ENCODE assay signal across 8 cellular contexts in genomic region chr2:25558262-25558661, GRCh38.
DNase-seq lines count a peak whose midpoint lies in the region; ATAC-seq, FAIRE-seq and TF ChIP-seq lines count a peak whose summit lies in the region.

No MANE protein-coding gene starts in this region.

- intact Hi-C loops in kidney (cut with DNase I) = no loop called here

- FAIRE-seq in keratinocyte (lab: Jason Lieb, UNC) (peak; percentile 80), kidney (lab: Jason Lieb, UNC) (no peak)

- H3K9ac ChIP-seq in keratinocyte (ENCODE audit: control insufficient read depth, extremely low read depth, insufficient read depth, low read length) = no peak overlapping the region
- no peak overlapping the region for H3K9ac ChIP-seq in kidney (ENCODE audit: low read length in 2 of 2)

- no peak for TF ChIP-seq CTCF in keratinocyte (optimal IDR thresholded peaks at IDR 0.05 in 1 of 3, IDR thresholded peaks at IDR 0.05 in 1 of 3, conservative IDR thresholded peaks at IDR 0.05 in 1 of 3; ENCODE audit: extremely low read depth in 1 of 3, insufficient read depth in 2 of 3, low read length in 3 of 3)
- TF ChIP-seq CTCF in kidney (IDR thresholded peaks at IDR 0.05; ENCODE audit: borderline replicate concordance, extremely low read depth, insufficient read depth) = no peak

- H3K4me3 ChIP-seq in keratinocyte (ENCODE audit: control insufficient read depth in 2 of 3, extremely low read depth in 1 of 3, insufficient read depth in 2 of 3, low read depth in 1 of 3, low read length in 3 of 3) (no peak overlapping the region), kidney (ENCODE audit: low read length in 2 of 2) (no peak overlapping the region)

- H3K27ac ChIP-seq in keratinocyte (ENCODE audit: control insufficient read depth, insufficient read depth, low read length) (no peak overlapping the region), kidney (ENCODE audit: low read depth in 2 of 2, low read length in 2 of 2) (no peak overlapping the region)

- no peaks in the 10 kb centered on the region for H4K20me1 ChIP-seq in keratinocyte (ENCODE audit: control insufficient read depth, extremely low read depth, insufficient read depth, low read length)

- H3K4me2 ChIP-seq in keratinocyte (ENCODE audit: control insufficient read depth, extremely low read depth, insufficient read depth, low read depth, low read length) = no peak overlapping the region

- no peak overlapping the region for H2AFZ ChIP-seq in keratinocyte (ENCODE audit: control insufficient read depth, low read length)

- H3K4me1 ChIP-seq in keratinocyte (ENCODE audit: control insufficient read depth, extremely low read depth, insufficient read depth, low read length) = peaks cover 11% of the 10 kb centered on the region
- no peaks in the 10 kb centered on the region for H3K4me1 ChIP-seq in kidney (ENCODE audit: control insufficient read depth in 1 of 2, insufficient read depth in 1 of 2, low read depth in 1 of 2, low read length in 2 of 2)

- dilution Hi-C loops in keratinocyte (cut with MboI; ENCODE audit: extremely low pct_ligation_motif_present, low sequenced_read_pairs) = no loop called here

- H3K27me3 ChIP-seq in keratinocyte (ENCODE audit: control insufficient read depth, extremely low read depth, insufficient read depth, low read length) = no peaks in the 10 kb centered on the region

- DNase-seq in Daoy (ENCODE audit: low read depth) = peak; percentile 79
- DNase-seq in KG1 (lab: John Stamatoyannopoulos, UW) = peak; percentile 68
- peak; percentile 22 for DNase-seq in activated T-cell treated with anti-CD3 and anti-CD28 coated beads for 4 hours
- no peak for DNase-seq in keratinocyte (ENCODE audit: low read depth, low spot score)
- no peak for DNase-seq in kidney
- no peak for DNase-seq in 8988T
- DNase-seq in NCI-H748 treated with DMSO at 0.1 percent for 48 hours (lab: John Stamatoyannopoulos, UW) = no peak

- H3K9me3 ChIP-seq in keratinocyte (ENCODE audit: control insufficient read depth, low read depth, low read length) (no peaks in the 10 kb centered on the region), kidney (ENCODE audit: control insufficient read depth in 1 of 2, low read length in 2 of 2) (no peaks in the 10 kb centered on the region)

- H3K79me2 ChIP-seq in keratinocyte (ENCODE audit: control insufficient read depth, insufficient read depth, low read length) = no peaks in the 10 kb centered on the region

- peak; percentile 73 for ATAC-seq in GM21447 (IDR thresholded peaks at IDR 0.05; ENCODE audit: unreplicated experiment)

- H3K36me3 ChIP-seq in keratinocyte (ENCODE audit: control insufficient read depth in 2 of 2, extremely low read depth in 1 of 2, insufficient read depth in 2 of 2, low read length in 2 of 2) (no peaks in the 10 kb centered on the region), kidney (ENCODE audit: control insufficient read depth in 1 of 2, insufficient read depth in 2 of 2, low read length in 2 of 2) (no peaks in the 10 kb centered on the region)

- H3K9me1 ChIP-seq in keratinocyte (ENCODE audit: control insufficient read depth, extremely low read depth, insufficient read depth, low read length) = no peaks in the 10 kb centered on the region

Comparison
In these comparisons a context has a peak if more than half of its experiments do, and no peak if none do; other contexts are left out.
1. DNase-seq: peak in Daoy (single experiment), KG1 (single experiment) and activated T-cell treated with anti-CD3 and anti-CD28 coated beads for 4 hours (single experiment); none in keratinocyte (single experiment), kidney (single experiment), 8988T (single experiment) and NCI-H748 treated with DMSO at 0.1 percent for 48 hours (single experiment).